ENCODE assay signal across 3 cellular contexts in the genomic region with DNA sequence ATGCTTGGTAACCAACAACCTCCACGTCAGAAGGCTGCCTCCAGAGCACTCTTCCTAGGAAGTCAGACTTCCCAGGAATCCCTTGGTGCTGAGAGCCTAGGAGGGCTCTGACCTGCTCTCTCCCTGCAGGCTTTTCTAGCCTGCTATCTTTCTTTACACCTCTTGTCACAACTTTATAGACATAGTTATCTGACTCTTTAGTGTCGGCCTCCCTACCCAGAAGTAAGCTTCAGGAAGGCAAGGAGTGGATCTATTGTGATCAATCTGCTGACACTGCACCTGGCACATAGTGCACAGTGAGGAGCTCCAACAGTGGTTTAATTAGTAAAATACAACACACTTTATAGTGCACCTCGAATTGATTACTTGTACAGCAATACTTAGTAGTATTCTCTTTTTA.
TF ChIP-seq lines count a peak whose summit lies in the region.

No MANE protein-coding gene starts in this region.

TF ChIP-seq in A549, 52 proteins besides CTCF, POLR2A, EP300 and RAD21:
- TF ChIP-seq SREBF2 (IDR thresholded peaks at IDR 0.05) (no peak), RNF2 (IDR thresholded peaks at IDR 0.05; ENCODE audit: borderline replicate concordance, low read depth) (no peak), MAFK (IDR thresholded peaks at IDR 0.05; ENCODE audit: partially characterized antibody) (peak; percentile 16)

TF ChIP-seq in IMR-90, 13 proteins besides CTCF, POLR2A, EP300 and RAD21:
- TF ChIP-seq FOS (IDR thresholded peaks at IDR 0.05; ENCODE audit: low read depth, low read length) (no peak), MAFK (IDR thresholded peaks at IDR 0.05; ENCODE audit: low read depth, low read length) (0 out of 2 replicates have a peak, but pooled peaks have one; percentile 36)

TF ChIP-seq in SK-N-SH, 30 proteins besides CTCF, POLR2A, EP300 and RAD21:
- TF ChIP-seq RXRA (IDR thresholded peaks at IDR 0.05; ENCODE audit: borderline replicate concordance, low read depth): no peak
- TF ChIP-seq, protein P1, sequence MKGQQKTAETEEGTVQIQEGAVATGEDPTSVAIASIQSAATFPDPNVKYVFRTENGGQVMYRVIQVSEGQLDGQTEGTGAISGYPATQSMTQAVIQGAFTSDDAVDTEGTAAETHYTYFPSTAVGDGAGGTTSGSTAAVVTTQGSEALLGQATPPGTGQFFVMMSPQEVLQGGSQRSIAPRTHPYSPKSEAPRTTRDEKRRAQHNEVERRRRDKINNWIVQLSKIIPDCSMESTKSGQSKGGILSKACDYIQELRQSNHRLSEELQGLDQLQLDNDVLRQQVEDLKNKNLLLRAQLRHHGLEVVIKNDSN (IDR thresholded peaks at IDR 0.05; ENCODE audit: borderline replicate concordance, low read depth): no peak
- no peak for TF ChIP-seq FOSL2 (IDR thresholded peaks at IDR 0.05; ENCODE audit: borderline replicate concordance, low read depth)
- no peak for TF ChIP-seq POLR2AphosphoS5 (IDR thresholded peaks at IDR 0.05; ENCODE audit: low read depth, low read length)
- TF ChIP-seq JUND (IDR thresholded peaks at IDR 0.05): no peak
- TF ChIP-seq CHD2 (IDR thresholded peaks at IDR 0.05; ENCODE audit: low read length, partially characterized antibody): no peak
- TF ChIP-seq, protein P2, sequence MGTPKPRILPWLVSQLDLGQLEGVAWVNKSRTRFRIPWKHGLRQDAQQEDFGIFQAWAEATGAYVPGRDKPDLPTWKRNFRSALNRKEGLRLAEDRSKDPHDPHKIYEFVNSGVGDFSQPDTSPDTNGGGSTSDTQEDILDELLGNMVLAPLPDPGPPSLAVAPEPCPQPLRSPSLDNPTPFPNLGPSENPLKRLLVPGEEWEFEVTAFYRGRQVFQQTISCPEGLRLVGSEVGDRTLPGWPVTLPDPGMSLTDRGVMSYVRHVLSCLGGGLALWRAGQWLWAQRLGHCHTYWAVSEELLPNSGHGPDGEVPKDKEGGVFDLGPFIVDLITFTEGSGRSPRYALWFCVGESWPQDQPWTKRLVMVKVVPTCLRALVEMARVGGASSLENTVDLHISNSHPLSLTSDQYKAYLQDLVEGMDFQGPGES (IDR thresholded peaks at IDR 0.05; ENCODE audit: low read depth, low read length): no peak
- TF ChIP-seq GATA2 (CRISPR knock-in tag; IDR thresholded peaks at IDR 0.05): no peak
